ENCODE assay signal across 19 cellular contexts in the genomic region with DNA sequence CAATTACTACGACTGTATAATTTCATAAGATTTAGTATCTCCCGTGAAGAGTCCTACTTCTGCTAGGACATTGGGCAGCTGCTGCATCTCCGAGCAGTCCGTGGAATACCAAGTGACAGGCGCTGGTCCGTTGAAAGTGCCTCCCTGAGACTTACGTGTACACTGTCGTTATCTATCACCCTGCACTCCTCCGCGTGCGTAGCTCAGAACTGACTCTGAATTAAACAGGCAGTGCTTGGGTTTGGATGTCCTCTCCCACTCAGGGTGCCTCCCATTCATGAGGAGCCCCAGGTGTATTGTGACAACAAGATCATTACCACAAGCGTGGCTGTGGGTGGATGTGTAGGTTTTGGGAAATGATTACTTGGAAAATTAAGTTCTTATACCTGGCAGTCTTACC.
A peak's percentile ranks its signal among the peaks of the same experiment; 100 is the strongest.
DNase-seq lines count a peak whose midpoint lies in the region; ATAC-seq, FAIRE-seq and TF ChIP-seq lines count a peak whose summit lies in the region.
"Had no signal": no experiment of that assay in that cellular context is flagged by ENCODE, and none has a peak within 500 bp of the region (broad histone marks: within the 10 kb centered on the region; RNA-seq: fewer than 3 reads in every experiment).

No MANE protein-coding gene starts in this region.

- peaks cover 45% of the 10 kb centered on the region for H3K4me1 Mint-ChIP-seq in stimulated activated naive CD8-positive, alpha-beta T cell treated with anti-CD3 and anti-CD28 coated beads, Interleukin-15, amount 100 ng/mL, for 72 hours
- H3K4me1 Mint-ChIP-seq: B cell had no signal

- H3K9me3 ChIP-seq in spleen = no peaks in the 10 kb centered on the region

- peak; percentile 52 for FAIRE-seq in bronchial epithelial cell (lab: Jason Lieb, UNC)
- FAIRE-seq: A204.1, G401.6, GM12891 had no signal

- no peaks in the 10 kb centered on the region for H3K9me3 Mint-ChIP-seq in stimulated activated naive CD8-positive, alpha-beta T cell treated with anti-CD3 and anti-CD28 coated beads, Interleukin-15, amount 100 ng/mL, for 72 hours
- H3K9me3 Mint-ChIP-seq: CD4-positive, alpha-beta T cell; H9 had no signal

- no peak for DNase-seq in stimulated activated naive CD8-positive, alpha-beta T cell treated with anti-CD3 and anti-CD28 coated beads, Interleukin-15, amount 100 ng/mL, for 72 hours
- DNase-seq in stimulated activated naive CD8-positive, alpha-beta T cell treated with anti-CD3 and anti-CD28 coated beads, Interleukin-15, Interleukin-2, amounts not matched to agents 100 U/mL and 50 U/mL, for 24 hours = no peak
- no peak for DNase-seq in bronchial epithelial cell (ENCODE audit: low read depth)
- DNase-seq in spleen = peak; percentile 40
- DNase-seq in activated CD4-positive, CD25-positive, alpha-beta regulatory T cell (lab: John Stamatoyannopoulos, UW) = no peak
- no peak for DNase-seq in lower leg skin (ENCODE audit: low spot score in 2 of 2)
- DNase-seq: C1 segment of cervical spinal cord; Calu3; CD4-positive, alpha-beta T cell; DMS 273 treated with DMSO at 0.1 percent for 48 hours; EL; GOT3; H9 had no signal

- H3K4me3 Mint-ChIP-seq in stimulated activated naive CD8-positive, alpha-beta T cell treated with anti-CD3 and anti-CD28 coated beads, Interleukin-15, amount 100 ng/mL, for 72 hours = no peak overlapping the region
- H3K4me3 Mint-ChIP-seq: B cell; CD4-positive, alpha-beta T cell; H9 had no signal

- intact Hi-C loops in spleen (cut with DNase I; ENCODE audit: low total_unique reads) (no loop called here), lower leg skin (cut with DNase I; ENCODE audit: low total_unique reads) (no loop called here)

- peaks cover 0 to 34% (median 10%) of the 10 kb centered on the region in 6 donors for H3K4me1 ChIP-seq in spleen

- H3K27me3 ChIP-seq in bronchial epithelial cell (ENCODE audit: control insufficient read depth, insufficient read depth, low read length) (peaks cover 1% of the 10 kb centered on the region), spleen (replicated peaks in 1 of 7) (no peaks in the 10 kb centered on the region)

- TF ChIP-seq CTCF in bronchial epithelial cell (IDR thresholded peaks at IDR 0.05; ENCODE audit: insufficient read depth, low read length, severe bottlenecking) (no peak), spleen (IDR thresholded peaks at IDR 0.05 in 8 of 11, conservative IDR thresholded peaks at IDR 0.05 in 3 of 11) (no peak), lower leg skin (IDR thresholded peaks at IDR 0.05) (no peak)

- ATAC-seq in stimulated activated naive CD8-positive, alpha-beta T cell treated with anti-CD3 and anti-CD28 coated beads, Interleukin-15, amount 100 ng/mL, for 72 hours = no peak
- no peak for ATAC-seq in stimulated activated naive CD8-positive, alpha-beta T cell treated with anti-CD3 and anti-CD28 coated beads, Interleukin-15, Interleukin-2, amounts not matched to agents 100 U/mL and 50 U/mL, for 24 hours
- no peak for ATAC-seq in HG03108 (IDR thresholded peaks at IDR 0.05; ENCODE audit: unreplicated experiment)

- H3K27ac Mint-ChIP-seq in stimulated activated naive CD8-positive, alpha-beta T cell treated with anti-CD3 and anti-CD28 coated beads, Interleukin-15, amount 100 ng/mL, for 72 hours = peak overlapping the region; percentile 29 to 40
- H3K27ac Mint-ChIP-seq: B cell; CD4-positive, alpha-beta T cell; H9 had no signal

- no peak overlapping the region for H3K27ac ChIP-seq in spleen
- H3K27ac ChIP-seq: HL-60 had no signal

- no peaks in the 10 kb centered on the region for H3K27me3 Mint-ChIP-seq in stimulated activated naive CD8-positive, alpha-beta T cell treated with anti-CD3 and anti-CD28 coated beads, Interleukin-15, amount 100 ng/mL, for 72 hours
- H3K27me3 Mint-ChIP-seq: B cell; CD4-positive, alpha-beta T cell had no signal

- 79 to 95% (median 87%) methylated on average over 12 of the region's 12 CpGs for WGBS in spleen, 5 donors
- 79 to 81% methylated on average over 12 of the region's 12 CpGs for WGBS in lower leg skin, 2 donors

- H3K36me3 ChIP-seq in bronchial epithelial cell (ENCODE audit: control insufficient read depth, insufficient read depth, low read length) = no peaks in the 10 kb centered on the region
- H3K36me3 ChIP-seq in spleen = no peaks in the 10 kb centered on the region

- H3K4me3 ChIP-seq in bronchial epithelial cell (ENCODE audit: low read depth, low read length) (no peak overlapping the region), spleen (no peak overlapping the region), lower leg skin (ENCODE audit: low read depth, poor library complexity, severe bottlenecking) (no peak overlapping the region)

- no peak for TF ChIP-seq POLR2A in spleen (IDR thresholded peaks at IDR 0.05)
- no peak for TF ChIP-seq POLR2A in lower leg skin (IDR thresholded peaks at IDR 0.05)
